In the genomic region with DNA sequence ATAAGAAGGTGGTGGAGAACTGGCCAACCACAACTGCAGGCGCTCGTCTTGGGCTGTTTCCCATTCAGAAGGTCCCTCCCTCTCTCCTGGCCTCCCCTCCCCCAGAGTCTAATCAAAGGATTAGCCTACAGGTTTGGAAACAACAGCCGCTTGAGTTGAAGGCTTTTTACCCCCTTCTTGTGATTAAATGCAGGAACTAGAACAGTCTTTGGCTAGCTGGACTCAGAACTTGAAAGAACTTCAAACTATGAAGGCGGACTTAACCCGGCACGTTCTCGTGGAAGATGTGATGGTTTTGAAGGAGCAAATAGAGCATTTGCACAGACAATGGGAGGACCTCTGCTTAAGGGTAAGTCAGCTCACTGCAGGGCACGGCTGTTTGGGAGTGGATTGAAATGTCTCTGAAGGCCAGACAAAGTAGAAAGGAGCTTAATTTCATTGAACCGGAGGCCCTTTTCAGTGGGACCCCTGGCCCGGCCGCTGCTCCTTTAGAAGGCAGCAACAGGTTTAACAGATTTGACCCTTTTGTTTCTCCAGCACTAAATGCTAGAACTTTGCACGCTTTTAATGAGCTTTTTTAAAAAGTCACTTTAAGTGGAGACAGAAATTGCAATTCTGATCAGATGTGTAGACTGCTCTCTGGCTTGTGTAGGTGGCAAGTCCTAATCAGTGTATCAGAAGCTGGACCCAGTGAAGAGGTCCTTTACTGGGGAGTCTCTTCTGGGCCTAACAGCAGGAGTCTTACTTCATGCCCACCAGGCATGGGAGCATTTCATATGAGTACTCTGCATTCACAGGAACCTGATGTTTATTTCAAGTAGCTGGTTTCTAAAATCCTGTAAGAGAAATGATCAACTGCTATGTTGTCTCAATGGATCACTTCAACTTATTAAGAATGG, we compare ENCODE assay signal across 26 cellular contexts.
A peak's percentile ranks its signal among the peaks of the same experiment; 100 is the strongest.
DNase-seq lines count a peak whose midpoint lies in the region; ATAC-seq and TF ChIP-seq lines count a peak whose summit lies in the region.
"Had no signal": no experiment of that assay in that cellular context is flagged by ENCODE, and none has a peak within 500 bp of the region (broad histone marks: within the 10 kb centered on the region; RNA-seq: fewer than 3 reads in every experiment).

No MANE protein-coding gene starts in this region.

- no peak overlapping the region for H3K4me2 ChIP-seq in SK-N-SH

- H3K4me3 ChIP-seq in HAP-1 (peak overlapping the region; percentile 14), iPS-18a (ENCODE audit: low read length) (peak overlapping the region; percentile 83), SK-N-SH (ENCODE audit: low read depth in 2 of 2, low read length in 1 of 2) (no peak overlapping the region), left lung (no peak overlapping the region)
- H3K4me3 ChIP-seq: coronary artery, lung, prostate gland, upper lobe of left lung had no signal

- no peaks in the 10 kb centered on the region for H3F3A ChIP-seq in SK-N-SH (replicated peaks; ENCODE audit: insufficient read depth)

- H3K9me3 Mint-ChIP-seq in WTC11 (peaks cover 23% of the 10 kb centered on the region), progenitor cell of endocrine pancreas (ENCODE audit: low read depth) (peaks cover 2% of the 10 kb centered on the region)
- H3K9me3 Mint-ChIP-seq: activated naive CD8-positive, alpha-beta T cell treated with anti-CD3 and anti-CD28 coated beads for 36 hours; CD8-positive, alpha-beta memory T cell; stimulated activated naive CD8-positive, alpha-beta T cell treated with anti-CD3 and anti-CD28 coated beads, Interleukin-15, Interleukin-2, amounts not matched to agents 100 ng/mL and 50 ng/mL, for 24 hours had no signal

- no peak for TF ChIP-seq EP300 in SK-N-SH (IDR thresholded peaks at IDR 0.05; ENCODE audit: borderline replicate concordance in 1 of 2, low read depth in 1 of 2, low read length in 1 of 2)

- H3K36me3 ChIP-seq in HAP-1 (replicated peaks) (no peaks in the 10 kb centered on the region; the same call in 1 of the 2 replicates), iPS-18a (ENCODE audit: control insufficient read depth, low read depth, low read length) (peaks cover 16% of the 10 kb centered on the region), SK-N-SH (replicated peaks in 1 of 2; ENCODE audit: control insufficient read depth in 1 of 2, insufficient read depth in 2 of 2, low read length in 1 of 2) (no peaks in the 10 kb centered on the region), left lung (peaks cover 0 to 26% of the 10 kb centered on the region in 2 donors)
- H3K36me3 ChIP-seq: brain microvascular endothelial cell, prostate gland had no signal

- H3K79me2 ChIP-seq in SK-N-SH (ENCODE audit: insufficient read depth), result no peaks in the 10 kb centered on the region

- H3K27me3 ChIP-seq in HAP-1 (ENCODE audit: low read depth) (no peaks in the 10 kb centered on the region), iPS-18a (ENCODE audit: control insufficient read depth, insufficient read depth, low read length) (no peaks in the 10 kb centered on the region), SK-N-SH (ENCODE audit: insufficient read depth) (no peaks in the 10 kb centered on the region), left lung (no peaks in the 10 kb centered on the region)
- H3K27me3 ChIP-seq: brain microvascular endothelial cell, foreskin keratinocyte, upper lobe of left lung had no signal

- peak; percentile 69 to 83 for DNase-seq in HAP-1 (ENCODE audit: low spot score in 2 of 2)
- DNase-seq in WTC11 (ENCODE audit: low spot score), result peak; percentile 44
- no peak for DNase-seq in progenitor cell of endocrine pancreas (ENCODE audit: low spot score, unreplicated experiment)
- no peak for DNase-seq in SK-N-SH
- no peak for DNase-seq in left lung
- DNase-seq in SK-N-DZ (ENCODE audit: low spot score), result no peak
- DNase-seq in NCI-H146 (lab: John Stamatoyannopoulos, UW), result no peak
- DNase-seq: activated CD4-positive, alpha-beta T cell treated with anti-CD3 and anti-CD28 coated beads for 1 hour; activated naive CD8-positive, alpha-beta T cell treated with anti-CD3 and anti-CD28 coated beads for 36 hours; brain microvascular endothelial cell; CD8-positive, alpha-beta memory T cell; DND-41; foreskin keratinocyte; GOT3; NCI-H1930; NCI-H446; small intestine; stimulated activated CD4-positive, alpha-beta T cell treated with anti-CD3 and anti-CD28 coated beads, Interleukin-2, amount 100 ng/mL, for 48 hours; T1000; upper lobe of left lung had no signal

- POLR2A ChIA-PET in WTC11 (lab: Charles Lee) (interaction anchor here (0.9 kb wide), 1 partner anchor 35 kb away, joined by 4 read pairs; no protein-coding TSS in a partner anchor), SK-N-SH (lab: Yijun Ruan, JAX) (interaction anchor here (1.2 kb wide), 1 partner anchor 10 kb away, joined by 4 read pairs; no protein-coding TSS in a partner anchor)

- ATAC-seq in WTC11 (peak; percentile 94), left lung (no peak)
- ATAC-seq: foreskin keratinocyte, SK-N-SH treated with all-trans-retinoic acid at 6 μM for 48 hours had no signal

- no peak for TF ChIP-seq CTCF in WTC11 (IDR thresholded peaks at IDR 0.05)
- no peak for TF ChIP-seq CTCF in progenitor cell of endocrine pancreas (IDR thresholded peaks at IDR 0.05; ENCODE audit: unreplicated experiment)
- TF ChIP-seq CTCF in SK-N-SH (IDR thresholded peaks at IDR 0.05), result no peak
- no peak for TF ChIP-seq CTCF in left lung (IDR thresholded peaks at IDR 0.05)

- H3K4me1 Mint-ChIP-seq in WTC11, result peaks cover 37% of the 10 kb centered on the region
- peaks cover 14% of the 10 kb centered on the region for H3K4me1 Mint-ChIP-seq in progenitor cell of endocrine pancreas (ENCODE audit: low read depth)

- 95% methylated on average over 12 of the region's 12 CpGs for WGBS in SK-N-SH (ENCODE audit: low lambda C conversion rate)

- H4K20me1 ChIP-seq in SK-N-SH (ENCODE audit: insufficient read depth), result no peaks in the 10 kb centered on the region

- CTCF ChIA-PET in WTC11 (lab: Charles Lee), result no interaction called here
- CTCF ChIA-PET in SK-N-SH (lab: Yijun Ruan, JAX), result interaction anchor here (1.0 kb wide), 1 partner anchor 386 kb away, joined by 3 read pairs; no protein-coding TSS in a partner anchor

- H3K36me3 Mint-ChIP-seq in WTC11 (peaks cover 60% of the 10 kb centered on the region), progenitor cell of endocrine pancreas (ENCODE audit: insufficient read depth) (peaks cover 46% of the 10 kb centered on the region)

- H3K27ac Mint-ChIP-seq in WTC11 (peak overlapping the region; percentile 87), progenitor cell of endocrine pancreas (peak overlapping the region; percentile 76)
- H3K27ac Mint-ChIP-seq: activated naive CD8-positive, alpha-beta T cell treated with anti-CD3 and anti-CD28 coated beads for 36 hours; stimulated activated naive CD8-positive, alpha-beta T cell treated with anti-CD3 and anti-CD28 coated beads, Interleukin-15, Interleukin-2, amounts not matched to agents 100 ng/mL and 50 ng/mL, for 24 hours had no signal

- H3K27ac ChIP-seq in iPS-18a (ENCODE audit: low read length) (peak overlapping the region; percentile 81), SK-N-SH (ENCODE audit: low read depth in 2 of 2, low read length in 1 of 2) (no peak overlapping the region), left lung (no peak overlapping the region)
- H3K27ac ChIP-seq: brain microvascular endothelial cell, coronary artery, foreskin keratinocyte, prostate gland, upper lobe of left lung had no signal

- H3K9me2 ChIP-seq in SK-N-SH, result no peaks in the 10 kb centered on the region

- H3K4me3 Mint-ChIP-seq in WTC11, result peak overlapping the region; percentile 76
- H3K4me3 Mint-ChIP-seq in progenitor cell of endocrine pancreas (ENCODE audit: low read depth), result peak overlapping the region; percentile 82
- H3K4me3 Mint-ChIP-seq: activated naive CD8-positive, alpha-beta T cell treated with anti-CD3 and anti-CD28 coated beads for 36 hours; CD8-positive, alpha-beta memory T cell; stimulated activated naive CD8-positive, alpha-beta T cell treated with anti-CD3 and anti-CD28 coated beads, Interleukin-15, Interleukin-2, amounts not matched to agents 100 ng/mL and 50 ng/mL, for 24 hours had no signal

- no peak for TF ChIP-seq RAD21 in SK-N-SH (IDR thresholded peaks at IDR 0.05; ENCODE audit: low read length)

- no peak overlapping the region for H2AFZ ChIP-seq in SK-N-SH (ENCODE audit: low read depth)

- peaks cover 26% of the 10 kb centered on the region for H3K4me1 ChIP-seq in HAP-1
- peaks cover 22% of the 10 kb centered on the region for H3K4me1 ChIP-seq in iPS-18a (ENCODE audit: control insufficient read depth, low read depth, low read length)
- H3K4me1 ChIP-seq in SK-N-SH (ENCODE audit: control insufficient read depth in 1 of 2, insufficient read depth in 2 of 2, low read depth in 1 of 2, low read length in 1 of 2), result no peaks in the 10 kb centered on the region; a peak in 1 of 4 replicates
- no peaks in the 10 kb centered on the region for H3K4me1 ChIP-seq in left lung
- H3K4me1 ChIP-seq: prostate gland, upper lobe of left lung had no signal

- H3K9me3 ChIP-seq in HAP-1, result no peaks in the 10 kb centered on the region
- peaks cover 2% of the 10 kb centered on the region for H3K9me3 ChIP-seq in iPS-18a (ENCODE audit: control insufficient read depth, low read depth, low read length)
- no peaks in the 10 kb centered on the region for H3K9me3 ChIP-seq in SK-N-SH
- H3K9me3 ChIP-seq in left lung, result no peaks in the 10 kb centered on the region
- H3K9me3 ChIP-seq: prostate gland, upper lobe of left lung had no signal

- intact Hi-C loops in left lung (cut with DNase I), result no loop called here

- in situ Hi-C loops in HAP-1 (cut with MboI; ENCODE audit: low sequenced_read_pairs), result no loop called here

- H3K9ac ChIP-seq in iPS-18a (ENCODE audit: low read length), result peak overlapping the region; percentile 61
- no peak overlapping the region for H3K9ac ChIP-seq in SK-N-SH

- H3K27me3 Mint-ChIP-seq in WTC11 (ENCODE audit: low read depth), result 0 out of 2 replicates have a peak, but pooled peaks cover 3% of the 10 kb centered on the region
- no peaks in the 10 kb centered on the region for H3K27me3 Mint-ChIP-seq in progenitor cell of endocrine pancreas
- H3K27me3 Mint-ChIP-seq: activated naive CD8-positive, alpha-beta T cell treated with anti-CD3 and anti-CD28 coated beads for 36 hours; CD8-positive, alpha-beta memory T cell; stimulated activated naive CD8-positive, alpha-beta T cell treated with anti-CD3 and anti-CD28 coated beads, Interleukin-15, Interleukin-2, amounts not matched to agents 100 ng/mL and 50 ng/mL, for 24 hours had no signal

TF ChIP-seq in SK-N-SH, 30 proteins besides CTCF, POLR2A, EP300 and RAD21:
- TF ChIP-seq SMC3 (IDR thresholded peaks at IDR 0.05; ENCODE audit: low read depth, low read length), result no peak
TF ChIP-seq in SK-N-SH: peak in this region for 0.

Comparison
In these comparisons a context has a peak if more than half of its experiments do, and no peak if none do; other contexts are left out.
1. DNase-seq: peak in HAP-1 (2 of 2) and WTC11 (single experiment); none in progenitor cell of endocrine pancreas (single experiment), SK-N-SH (single experiment), left lung (0 of 2), SK-N-DZ (single experiment) and NCI-H146 (single experiment).
2. H3K4me3 ChIP-seq: peak in HAP-1 (single experiment) and iPS-18a (single experiment); none in SK-N-SH (0 of 2) and left lung (0 of 2).